In genomic region chr2:151417650-151418049, GRCh38 we compare ENCODE assay signal across 21 cellular contexts. TPM values are rescaled to one million over a fixed set of nuclear protein-coding genes. Genes with fewer than 3 reads are reported as not detected.
DNase-seq lines count a peak whose midpoint lies in the region; ATAC-seq, FAIRE-seq and TF ChIP-seq lines count a peak whose summit lies in the region.
"Had no signal": no experiment of that assay in that cellular context is flagged by ENCODE, and none has a peak within 500 bp of the region (broad histone marks: within the 10 kb centered on the region; RNA-seq: fewer than 3 reads in every experiment).

No MANE protein-coding gene starts in this region.

- H3K9me3 Mint-ChIP-seq in endothelial cell (ENCODE audit: unreplicated experiment), result no peaks in the 10 kb centered on the region
- H3K9me3 Mint-ChIP-seq: CD8-positive, alpha-beta T cell; H9 had no signal

- no peak for FAIRE-seq in HepG2 (lab: Jason Lieb, UNC)
- FAIRE-seq in K562 (lab: Jason Lieb, UNC), result no peak
- FAIRE-seq: A204.1, D721Med, GM12892, GM19239 had no signal

- no peak overlapping the region for H3K27ac Mint-ChIP-seq in endothelial cell (ENCODE audit: unreplicated experiment)
- H3K27ac Mint-ChIP-seq: B cell; CD8-positive, alpha-beta T cell; H9 had no signal

- ATAC-seq in HepG2 (peak; percentile 22; the same call in 2 of the 3 replicates), right lobe of liver (no peak), K562 (peak; percentile 7; the same call in 1 of the 3 replicates), left colon (peak; percentile 50)
- ATAC-seq: CD8-positive, alpha-beta T cell had no signal

- no peaks in the 10 kb centered on the region for H3K9me3 ChIP-seq in HepG2 (ENCODE audit: low read length)
- no peaks in the 10 kb centered on the region for H3K9me3 ChIP-seq in right lobe of liver
- H3K9me3 ChIP-seq in HEK293 (ENCODE audit: control insufficient read depth, insufficient read depth, low read depth, low read length), result no peaks in the 10 kb centered on the region
- no peaks in the 10 kb centered on the region for H3K9me3 ChIP-seq in K562 (replicated peaks; ENCODE audit: control insufficient read depth, insufficient read depth, low read depth, low read length)

- TF ChIP-seq CTCF in HepG2 (CRISPR knock-in tag; IDR thresholded peaks at IDR 0.05) (no peak), right lobe of liver (IDR thresholded peaks at IDR 0.05) (no peak), HEK293 (tag by site-specific recombination; IDR thresholded peaks at IDR 0.05) (no peak), K562 (IDR thresholded peaks at IDR 0.05 in 2 of 3, conservative IDR thresholded peaks at IDR 0.05 in 1 of 3; ENCODE audit: insufficient read depth in 2 of 3, low read depth in 1 of 3, low read length in 3 of 3) (no peak), endothelial cell (IDR thresholded peaks at IDR 0.05; ENCODE audit: unreplicated experiment) (no peak)

- H3K27ac ChIP-seq in HepG2 (ENCODE audit: extremely low read length, insufficient read depth, low read length) (no peak overlapping the region), right lobe of liver (no peak overlapping the region), HEK293 (ENCODE audit: extremely low read depth, low read depth, low read length) (no peak overlapping the region), K562 (ENCODE audit: extremely low read depth, low read depth, low read length) (no peak overlapping the region)

- no peak for TF ChIP-seq POLR2A in HepG2 (IDR thresholded peaks at IDR 0.05; ENCODE audit: insufficient read depth in 1 of 2, low read depth in 2 of 2, low read length in 2 of 2)
- no peak for TF ChIP-seq POLR2A in right lobe of liver (IDR thresholded peaks at IDR 0.05)
- no peak for TF ChIP-seq POLR2A in K562 (conservative IDR thresholded peaks at IDR 0.05)

- in situ Hi-C loops in HepG2 (cut with HindIII; ENCODE audit: extremely low pct_ligation_motif_present, low pct_unique_long_range_greater_than_20kb), result no loop called here
- in situ Hi-C loops in K562 (cut with MboI), result no loop called here

- H3K27me3 ChIP-seq in HepG2 (ENCODE audit: control insufficient read depth in 1 of 2, insufficient read depth in 2 of 2, low read length in 2 of 2) (no peaks in the 10 kb centered on the region), right lobe of liver (no peaks in the 10 kb centered on the region), K562 (ENCODE audit: control insufficient read depth in 2 of 2, insufficient read depth in 2 of 2, low read length in 2 of 2) (no peaks in the 10 kb centered on the region; a peak in 1 of 5 replicates)

- intact Hi-C loops in HepG2 (cut with micrococcal nuclease; ENCODE audit: unreplicated experiment), result no loop called here
- intact Hi-C loops in right lobe of liver (cut with DNase I), result no loop called here
- intact Hi-C loops in K562 (cut with micrococcal nuclease), result no loop called here
- intact Hi-C loops in left colon (cut with DNase I, micrococcal nuclease), result no loop called here

- no peak overlapping the region for H2AFZ ChIP-seq in HepG2 (ENCODE audit: low read length)
- no peak overlapping the region for H2AFZ ChIP-seq in K562 (ENCODE audit: low read depth, low read length)

- H3K4me2 ChIP-seq in HepG2 (ENCODE audit: low read depth, low read length), result no peak overlapping the region
- H3K4me2 ChIP-seq in K562 (ENCODE audit: insufficient read depth, low read length), result no peak overlapping the region

- no peaks in the 10 kb centered on the region for H3K27me3 Mint-ChIP-seq in endothelial cell (ENCODE audit: unreplicated experiment)
- H3K27me3 Mint-ChIP-seq: B cell had no signal

- H3K4me1 ChIP-seq in HepG2 (ENCODE audit: insufficient read depth, low read length) (peaks cover 12% of the 10 kb centered on the region), right lobe of liver (no peaks in the 10 kb centered on the region), HEK293 (ENCODE audit: control insufficient read depth, insufficient read depth, low read length) (no peaks in the 10 kb centered on the region), K562 (replicated peaks in 1 of 2; ENCODE audit: control insufficient read depth in 2 of 2, insufficient read depth in 2 of 2, low read length in 2 of 2) (no peaks in the 10 kb centered on the region)

- BruUV-seq in HepG2 (replicated peaks; lab: Mats Ljungman, UMichigan), result no TSS peak
- BruUV-seq in K562 (replicated peaks; lab: Mats Ljungman, UMichigan), result no TSS peak

- WGBS in HepG2 (ENCODE audit: low lambda C conversion rate), result over 99% methylated on average over 3 of the region's 3 CpGs
- WGBS in right lobe of liver (ENCODE audit: insufficient coverage, low coverage, low lambda C conversion rate, missing lambda C conversion rate), result 94% methylated on average over 3 of the region's 3 CpGs
- 93% methylated on average over 3 of the region's 3 CpGs for WGBS in K562 (ENCODE audit: insufficient coverage, low coverage, missing lambda C conversion rate)

- no peak overlapping the region for H3K4me3 Mint-ChIP-seq in endothelial cell (ENCODE audit: unreplicated experiment)
- H3K4me3 Mint-ChIP-seq: B cell; CD8-positive, alpha-beta T cell; H9 had no signal

- peaks cover 15 to 87% of the 10 kb centered on the region in 2 experiments for H3K36me3 ChIP-seq in HepG2 (replicated peaks in 1 of 2; ENCODE audit: control insufficient read depth in 1 of 2, insufficient read depth in 2 of 2, low read length in 2 of 2)
- peaks cover 9 to 81% (median 18%) of the 10 kb centered on the region in 4 donors for H3K36me3 ChIP-seq in right lobe of liver
- peaks cover 84 to 98% of the 10 kb centered on the region in 2 experiments for H3K36me3 ChIP-seq in HEK293 (ENCODE audit: control insufficient read depth in 2 of 2, insufficient read depth in 1 of 2, low read length in 2 of 2)
- H3K36me3 ChIP-seq in K562 (ENCODE audit: control insufficient read depth, insufficient read depth, low read length), result peaks cover 98% of the 10 kb centered on the region

- POLR2A ChIA-PET in HepG2 (lab: Yijun Ruan, JAX), result interaction anchor here (2.1 kb wide), 1 partner anchor 8 kb away, joined by 4 read pairs; no protein-coding TSS in a partner anchor
- POLR2A ChIA-PET in HEK293 (lab: Yijun Ruan, JAX), result no interaction called here
- POLR2A ChIA-PET in K562 (lab: Yijun Ruan, JAX), result interaction anchor here (1.5 kb wide), 1 partner anchor 8 kb away, joined by 9 read pairs; the partner anchor contains the start of gene RIF1

- H3K4me3 ChIP-seq in HepG2 (replicated peaks in 1 of 3; ENCODE audit: insufficient read depth in 1 of 3, low read depth in 2 of 3, low read length in 3 of 3), result no peak overlapping the region
- no peak overlapping the region for H3K4me3 ChIP-seq in right lobe of liver
- H3K4me3 ChIP-seq in HEK293 (ENCODE audit: low read depth, low read length), result no peak overlapping the region
- H3K4me3 ChIP-seq in K562, result no peak overlapping the region

- no peaks in the 10 kb centered on the region for H3K4me1 Mint-ChIP-seq in endothelial cell (ENCODE audit: unreplicated experiment)
- H3K4me1 Mint-ChIP-seq: B cell had no signal

- H4K20me1 ChIP-seq in HepG2 (ENCODE audit: insufficient read depth, low read length) (peaks cover 4% of the 10 kb centered on the region; the same call in 1 of the 2 replicates), K562 (replicated peaks; ENCODE audit: control insufficient read depth, insufficient read depth, low read length) (no peaks in the 10 kb centered on the region)

- H3K9me1 ChIP-seq in K562 (ENCODE audit: control insufficient read depth, insufficient read depth, low read length), result no peaks in the 10 kb centered on the region

- TF ChIP-seq EP300 in HepG2 (IDR thresholded peaks at IDR 0.05; ENCODE audit: low read depth in 2 of 2, low read length in 2 of 2), result no peak
- TF ChIP-seq EP300 in HepG2 (CRISPR knock-in tag; IDR thresholded peaks at IDR 0.05; ENCODE audit: borderline replicate concordance), result no peak
- no peak for TF ChIP-seq EP300 in K562 (IDR thresholded peaks at IDR 0.05; ENCODE audit: low read length)

- TF ChIP-seq RAD21 in HepG2 (CRISPR knock-in tag; IDR thresholded peaks at IDR 0.05) (no peak), K562 (CRISPR knock-in tag; conservative IDR thresholded peaks at IDR 0.05 in 1 of 2, IDR thresholded peaks at IDR 0.05 in 1 of 2) (no peak)

- peaks cover 23% of the 10 kb centered on the region for H3K36me3 Mint-ChIP-seq in endothelial cell (ENCODE audit: low read depth, unreplicated experiment)

- CTCF ChIA-PET in HepG2 (lab: Yijun Ruan, JAX; ENCODE audit: low intra/inter-chr PET ratio, low total read pairs) (no interaction called here), HEK293 (lab: Yijun Ruan, JAX) (interaction anchor here (0.5 to 0.9 kb wide), 2 partner anchors 608 to 893 kb away, joined by 3 read pairs; no protein-coding TSS in a partner anchor), K562 (lab: Yijun Ruan, JAX; ENCODE audit: low intra/inter-chr PET ratio) (no interaction called here)

- no peak for DNase-seq in HepG2 (ENCODE audit: low spot score)
- DNase-seq in right lobe of liver, result no peak
- no peak for DNase-seq in K562 (ENCODE audit: extremely low read depth in 1 of 4, low spot score in 3 of 4)
- no peak for DNase-seq in left colon
- DNase-seq in Kasumi-1 (lab: John Stamatoyannopoulos, UW), result no peak
- DNase-seq in SK-N-DZ (ENCODE audit: low spot score), result no peak
- no peak for DNase-seq in endothelial cell (ENCODE audit: low spot score)
- DNase-seq: C1 segment of cervical spinal cord; CD8-positive, alpha-beta T cell; COR-L47; DMS153; DMS79 treated with DMSO at 0.1 percent for 48 hours; GDM1; GOT3; H9 had no signal

- H3K9ac ChIP-seq in HepG2 (ENCODE audit: insufficient read depth, low read depth, low read length) (no peak overlapping the region), K562 (ENCODE audit: insufficient read depth in 1 of 2, low read depth in 2 of 2, low read length in 2 of 2) (no peak overlapping the region)

- H3K79me2 ChIP-seq in HepG2 (ENCODE audit: insufficient read depth, low read length) (peaks cover 15% of the 10 kb centered on the region), K562 (ENCODE audit: control insufficient read depth, insufficient read depth, low read length) (peaks cover 77% of the 10 kb centered on the region)

RNA-seq across cellular contexts. Expression of gene RIF1, which starts 7.9 kb away (rescaled TPM):
- total RNA-seq in HepG2 (2016; rRNA removed; fragmentation: Illumina TruSeq; extraction: Trizol), result 73.6 and 115 TPM in 2 replicates
- 9.8 and 12.3 TPM in 2 replicates for total RNA-seq in HepG2 (2016; cell fraction: cytosol; rRNA removed; fragmentation: Illumina TruSeq; extraction: Trizol; ENCODE audit: low read depth)
- 66.6 and 108 TPM in 2 replicates for total RNA-seq in HepG2 (2016; cell fraction: insoluble cytoplasmic fraction; rRNA removed; fragmentation: Illumina TruSeq; extraction: Trizol)
- 15.2 and 16.4 TPM in 2 replicates for total RNA-seq in HepG2 (2016; cell fraction: membrane; rRNA removed; fragmentation: Illumina TruSeq; extraction: Trizol)
- total RNA-seq in HepG2 (2016; cell fraction: nucleus; rRNA removed; fragmentation: Illumina TruSeq; extraction: Trizol), result 109 and 122 TPM in 2 replicates
- 9.2 and 12.1 TPM in 2 replicates for polyA plus RNA-seq in HepG2 (2011; rRNA removed)
- polyA plus RNA-seq in HepG2 (2011; cell fraction: cytosol; rRNA removed), result 3.2 and 5.3 TPM in 2 replicates
- 14.9 and 18.9 TPM in 2 replicates for polyA plus RNA-seq in HepG2 (2011; cell fraction: nucleus; rRNA removed)
- polyA plus RNA-seq in HepG2 (2012), result 14.0 and 20.4 TPM in 2 replicates
- 0.55 and 0.81 TPM in 2 replicates for polyA plus RNA-seq in HepG2 (2016; cell fraction: cytosol; fragmentation: Illumina TruSeq; extraction: Trizol; ENCODE audit: low read depth)
- 31.9 and 33.0 TPM in 2 replicates for polyA plus RNA-seq in HepG2 (2016; cell fraction: insoluble cytoplasmic fraction; fragmentation: Illumina TruSeq; extraction: Trizol; ENCODE audit: low read depth)
- 1.4 and 1.6 TPM in 2 replicates for polyA plus RNA-seq in HepG2 (2016; cell fraction: membrane; fragmentation: Illumina TruSeq; extraction: Trizol; ENCODE audit: low read depth)
- 44.2 and 52.9 TPM in 2 replicates for polyA plus RNA-seq in HepG2 (2016; cell fraction: nucleus; fragmentation: Illumina TruSeq; extraction: Trizol; ENCODE audit: insufficient read depth, low read depth)
- polyA minus RNA-seq in HepG2 (2011; rRNA and poly(A)+ RNA removed; ENCODE audit: low replicate concordance), result 32.7 and 42.8 TPM in 2 replicates
- 28.4 and 34.1 TPM in 2 replicates for polyA minus RNA-seq in HepG2 (2011; cell fraction: cytosol; rRNA and poly(A)+ RNA removed)
- 178 and 190 TPM in 2 replicates for polyA minus RNA-seq in HepG2 (2011; cell fraction: nucleus; rRNA and poly(A)+ RNA removed)
- 10 to 100 TPM; 10.3 to 16.0 (median 13.4) TPM for total RNA-seq in right lobe of liver
- total RNA-seq in K562 (2011; cell fraction: chromatin; rRNA removed; ENCODE audit: low replicate concordance), result 125 and 339 TPM in 2 replicates
- total RNA-seq in K562 (2011; cell fraction: nucleolus; rRNA removed), result 42.2 and 56.6 TPM in 2 replicates
- total RNA-seq in K562 (2011; cell fraction: nucleoplasm; rRNA removed), result 119 and 205 TPM in 2 replicates
- total RNA-seq in K562 (2014; rRNA removed), result 54.5 and 55.2 TPM in 2 replicates
- total RNA-seq in K562 (2014; rRNA removed; fragmentation: Illumina TruSeq; extraction: Trizol), result 105 and 121 TPM in 2 replicates
- 99.6 and 109 TPM in 2 replicates for total RNA-seq in K562 (2015; rRNA removed; fragmentation: Illumina TruSeq; extraction: Trizol)
- total RNA-seq in K562 (2021), result 90.2 and 94.5 TPM in 2 replicates
- 33.1 and 44.2 TPM in 2 replicates for polyA plus RNA-seq in K562 (2011; rRNA removed)
- 6.4 and 12.7 TPM in 2 replicates for polyA plus RNA-seq in K562 (2011; cell fraction: cytosol; rRNA removed)
- 48.9 and 51.6 TPM in 2 replicates for polyA plus RNA-seq in K562 (2011; cell fraction: nucleus; rRNA removed)
- 20.0 and 20.4 TPM in 2 replicates for polyA plus RNA-seq in K562 (2012)
- polyA plus RNA-seq in K562 (2014; fragmentation: Illumina TruSeq; extraction: Trizol), result 37.7 and 42.1 TPM in 2 replicates
- 10 to 100 TPM; 11.0 to 15.4 TPM for polyA plus RNA-seq in K562 (2014; fragmentation: Nextera tagmentation; extraction: Ambion mirVana)
- polyA plus RNA-seq in K562 (2014; rRNA removed), result 20.4 and 23.3 TPM in 2 replicates
- 236 and 268 TPM in 2 replicates for polyA minus RNA-seq in K562 (2011; rRNA and poly(A)+ RNA removed)
- polyA minus RNA-seq in K562 (2011; cell fraction: cytosol; rRNA and poly(A)+ RNA removed), result 49.4 and 73.9 TPM in 2 replicates
- 95.9 and 175 TPM in 2 replicates for polyA minus RNA-seq in K562 (2011; cell fraction: nucleus; rRNA and poly(A)+ RNA removed)
- 10 to 100 TPM; 23.5 to 25.9 TPM for total RNA-seq in left colon
- 13.6 and 18.0 TPM in 2 replicates for polyA plus RNA-seq in SK-N-DZ (2014; cell fraction: cytosol; rRNA removed)
- 24.6 and 28.3 TPM in 2 replicates for polyA plus RNA-seq in SK-N-DZ (2014; cell fraction: nucleus; rRNA removed)
- total RNA-seq in endothelial cell (ENCODE audit: unreplicated experiment), result 40.7 TPM

Comparison
In these comparisons a context has a peak if more than half of its experiments do, and no peak if none do; other contexts are left out.
1. ATAC-seq: peak in HepG2 (single experiment), K562 (single experiment) and left colon (single experiment); none in right lobe of liver (0 of 4).
2. Of the 241 proteins assayed by ChIP-seq in both HepG2 and K562: peak only in HepG2: none; only in K562: RBFOX2; in both: none; in neither: 240.